28 cellular contexts compared by ENCODE assay signal in genomic region chr1:55808263-55808662, GRCh38.
"Had no signal": no experiment of that assay in that cellular context is flagged by ENCODE, and none has a peak within 500 bp of the region (broad histone marks: within the 10 kb centered on the region; RNA-seq: fewer than 3 reads in every experiment).

No MANE protein-coding gene starts in this region.

- H3K36me3 ChIP-seq: stomach, suprapubic skin, thoracic aorta, thyroid gland, tibial artery, tibial nerve, transverse colon, upper lobe of left lung, upper lobe of right lung, uterus, vagina had no signal

- H3K27me3 ChIP-seq: stomach, suprapubic skin, testis, thyroid gland, tibial artery, tibial nerve, transverse colon, upper lobe of left lung, upper lobe of right lung, uterus, vagina had no signal

- ATAC-seq: stimulated activated effector memory CD8-positive, alpha-beta T cell treated with anti-CD3 and anti-CD28 coated beads, Interleukin-12 subunit alpha, Interleukin-12 subunit beta, amount 100 ng/mL, for 72 hours; stimulated activated memory B cell treated with anti-CD40 and anti-IgM and Interleukin-4, amounts not matched to agents 10 μg/mL and 1 μg/mL and 100 μg/mL, for 72 hours; stimulated activated naive B cell treated with anti-CD40 and anti-IgM and Interleukin-4, amounts not matched to agents 10 μg/mL and 1 μg/mL and 100 μg/mL, for 72 hours; stimulated activated naive CD8-positive, alpha-beta T cell treated with anti-CD3 and anti-CD28 coated beads, Interleukin-15, amount 100 ng/mL, for 72 hours; stimulated activated naive CD8-positive, alpha-beta T cell treated with anti-CD3 and anti-CD28 coated beads, Interleukin-15, Interleukin-2, amounts not matched to agents 100 U/mL and 50 U/mL, for 24 hours; upper lobe of right lung had no signal

- H3K27me3 Mint-ChIP-seq: type B pancreatic cell had no signal

- H3K4me1 Mint-ChIP-seq: stimulated activated effector memory CD8-positive, alpha-beta T cell treated with anti-CD3 and anti-CD28 coated beads, Interleukin-12 subunit alpha, Interleukin-12 subunit beta, amount 100 ng/mL, for 72 hours; stimulated activated memory B cell treated with anti-CD40 and anti-IgM and Interleukin-4, amounts not matched to agents 10 μg/mL and 1 μg/mL and 100 μg/mL, for 72 hours; stimulated activated naive B cell treated with anti-CD40 and anti-IgM and Interleukin-4, amounts not matched to agents 10 μg/mL and 1 μg/mL and 100 μg/mL, for 72 hours; stimulated activated naive CD8-positive, alpha-beta T cell treated with anti-CD3 and anti-CD28 coated beads, Interleukin-15, amount 100 ng/mL, for 72 hours had no signal

- H3K4me1 ChIP-seq: stomach, testis, tibial nerve, upper lobe of left lung, upper lobe of right lung had no signal

- H3K36me3 Mint-ChIP-seq: stimulated activated effector memory CD8-positive, alpha-beta T cell treated with anti-CD3 and anti-CD28 coated beads, Interleukin-12 subunit alpha, Interleukin-12 subunit beta, amount 100 ng/mL, for 72 hours had no signal

- H3K9me3 ChIP-seq: suprapubic skin, testis, thoracic aorta, thyroid gland, tibial artery, upper lobe of left lung, upper lobe of right lung, uterus, vagina had no signal

- H3K4me3 ChIP-seq: stomach, suprapubic skin, testis, thoracic aorta, thyroid gland, tibial artery, tibial nerve, transverse colon, upper lobe of left lung, upper lobe of right lung, uterus, vagina had no signal

- DNase-seq: stimulated activated CD4-positive, alpha-beta T cell treated with anti-CD3 and anti-CD28 coated beads, Interleukin-2, amount 100 ng/mL, for 48 hours; stimulated activated CD4-positive, alpha-beta T cell treated with anti-CD3 and anti-CD28 coated beads, Interleukin-4, amount 100 ng/mL, for 1 hour; stimulated activated CD4-positive, alpha-beta T cell treated with anti-CD3 and anti-CD28 coated beads, Interleukin-4, amount 100 ng/mL, for 24 hours; stimulated activated CD4-positive, alpha-beta T cell treated with anti-CD3 and anti-CD28 coated beads, Interleukin-4, amount 100 ng/mL, for 4 hours; stimulated activated CD8-positive, alpha-beta memory T cell treated with anti-CD3 and anti-CD28 coated beads, Interleukin-4, amount 100 ng/mL, for 48 hours; stimulated activated naive B cell treated with anti-CD40 and anti-IgM and Interleukin-4, amounts not matched to agents 10 μg/mL and 1 μg/mL and 100 μg/mL, for 72 hours; stimulated activated naive CD4-positive, alpha-beta T cell; stimulated activated naive CD4-positive, alpha-beta T cell treated with Interleukin-2 at 50 U/mL for 16 hours; stimulated activated naive CD8-positive, alpha-beta T cell treated with anti-CD3 and anti-CD28 coated beads, Interleukin-15, amount 100 ng/mL, for 72 hours; stimulated activated naive CD8-positive, alpha-beta T cell treated with anti-CD3 and anti-CD28 coated beads, Interleukin-15, Interleukin-2, amounts not matched to agents 100 U/mL and 50 U/mL, for 24 hours; stomach; substantia nigra; testis; thyroid gland; tibial artery; transverse colon; trophoblast cell; upper lobe of left lung; upper lobe of right lung; uterus had no signal

- H3K27ac Mint-ChIP-seq: stimulated activated effector memory CD8-positive, alpha-beta T cell treated with anti-CD3 and anti-CD28 coated beads, Interleukin-12 subunit alpha, Interleukin-12 subunit beta, amount 100 ng/mL, for 72 hours; stimulated activated memory B cell treated with anti-CD40 and anti-IgM and Interleukin-4, amounts not matched to agents 10 μg/mL and 1 μg/mL and 100 μg/mL, for 72 hours; stimulated activated naive B cell treated with anti-CD40 and anti-IgM and Interleukin-4, amounts not matched to agents 10 μg/mL and 1 μg/mL and 100 μg/mL, for 72 hours; stimulated activated naive CD8-positive, alpha-beta T cell treated with anti-CD3 and anti-CD28 coated beads, Interleukin-15, amount 100 ng/mL, for 72 hours; stimulated activated naive CD8-positive, alpha-beta T cell treated with anti-CD3 and anti-CD28 coated beads, Interleukin-15, Interleukin-2, amounts not matched to agents 100 ng/mL and 50 ng/mL, for 24 hours; type B pancreatic cell had no signal

- H3K4me3 Mint-ChIP-seq: stimulated activated effector memory CD8-positive, alpha-beta T cell treated with anti-CD3 and anti-CD28 coated beads, Interleukin-12 subunit alpha, Interleukin-12 subunit beta, amount 100 ng/mL, for 72 hours; stimulated activated memory B cell treated with anti-CD40 and anti-IgM and Interleukin-4, amounts not matched to agents 10 μg/mL and 1 μg/mL and 100 μg/mL, for 72 hours; stimulated activated naive B cell treated with anti-CD40 and anti-IgM and Interleukin-4, amounts not matched to agents 10 μg/mL and 1 μg/mL and 100 μg/mL, for 72 hours; stimulated activated naive CD8-positive, alpha-beta T cell treated with anti-CD3 and anti-CD28 coated beads, Interleukin-15, amount 100 ng/mL, for 72 hours; stimulated activated naive CD8-positive, alpha-beta T cell treated with anti-CD3 and anti-CD28 coated beads, Interleukin-15, Interleukin-2, amounts not matched to agents 100 ng/mL and 50 ng/mL, for 24 hours; type B pancreatic cell had no signal

- H3K27ac ChIP-seq: stomach, suprapubic skin, testis, thoracic aorta, thyroid gland, tibial artery, tibial nerve, transverse colon, upper lobe of left lung, upper lobe of right lung, uterus, vagina had no signal
